ENCODE assay signal across 23 cellular contexts in the genomic region with DNA sequence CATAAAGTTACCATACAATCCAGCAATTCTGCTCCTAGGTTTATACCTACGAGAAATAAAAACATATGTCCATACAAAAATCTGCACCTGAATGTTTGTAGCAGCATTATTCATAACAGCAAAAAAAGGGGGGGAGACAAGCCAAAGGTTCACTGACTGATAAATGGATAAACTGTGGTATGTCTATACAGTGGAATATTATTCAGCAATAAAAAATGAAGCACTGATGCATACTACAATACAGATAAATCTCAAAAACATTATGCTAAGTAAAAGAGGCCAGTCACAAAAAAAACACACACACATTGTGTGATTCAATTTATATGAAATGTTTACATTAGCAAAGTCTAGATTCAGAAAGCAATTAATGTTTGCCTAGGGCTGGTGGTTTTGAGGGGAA. TPM values are rescaled to one million over a fixed set of nuclear protein-coding genes. Genes with fewer than 3 reads are reported as not detected.
"Had no signal": no experiment of that assay in that cellular context is flagged by ENCODE, and none has a peak within 500 bp of the region (broad histone marks: within the 10 kb centered on the region; RNA-seq: fewer than 3 reads in every experiment).

No MANE protein-coding gene starts in this region.

- DNase-seq: activated CD4-positive, alpha-beta T cell treated with anti-CD3 and anti-CD28 coated beads, Interleukin-2, amount 10 ng/mL, durations not matched to agents 7 days and 5 days; activated CD4-positive, alpha-beta T cell treated with anti-CD3 and anti-CD28 coated beads, Interleukin-2, amount 50 U/mL, for 48 hours; activated CD8-positive, alpha-beta T cell treated with anti-CD3 and anti-CD28 coated beads, Interleukin-2, amount 10 ng/mL, durations not matched to agents 7 days and 5 days; activated gamma-delta T cell; activated naive CD4-positive, alpha-beta T cell treated with Interleukin-2 at 50 U/mL for 16 hours; activated naive CD8-positive, alpha-beta T cell treated with anti-CD3 and anti-CD28 coated beads, Interleukin-2, amount 10 ng/mL, durations not matched to agents 7 days and 5 days; activated T-cell treated with anti-CD3 and anti-CD28 coated beads, Interleukin-2, amount 50 U/mL, for 24 hours; amygdala; body of pancreas; NCI-H1092 treated with DMSO at 0.1 percent for 48 hours; NCI-H1417 treated with DMSO at 0.1 percent for 48 hours; NCI-H187 treated with DMSO at 0.1 percent for 48 hours; NCI-H2081 treated with DMSO at 0.1 percent for 48 hours; NCI-H226; NCI-H446 treated with DMSO at 0.1 percent for 48 hours; NCI-H524; Peyer's patch; RPMI8226; SHP77 treated with DMSO at 0.1 percent for 48 hours had no signal

- ATAC-seq: activated CD8-positive, alpha-beta T cell treated with anti-CD3 and anti-CD28 coated beads, Interleukin-2, amount 10 ng/mL, durations not matched to agents 7 days and 5 days; body of pancreas had no signal

- H3K9me3 ChIP-seq: ascending aorta, body of pancreas, breast epithelium, Peyer's patch had no signal

- FAIRE-seq: TTC549 had no signal

- H3K27me3 ChIP-seq: ascending aorta, body of pancreas, breast epithelium, Peyer's patch had no signal

- H3K4me1 ChIP-seq: ascending aorta, body of pancreas, breast epithelium, Peyer's patch had no signal

- H3K4me3 ChIP-seq: ascending aorta, body of pancreas, breast epithelium, Peyer's patch had no signal

- H3K27ac ChIP-seq: ascending aorta, body of pancreas, breast epithelium, Peyer's patch had no signal

- H3K36me3 ChIP-seq: ascending aorta, breast epithelium, Peyer's patch had no signal

RNA-seq across cellular contexts. Expression of a gene that starts 13.6 kb away (rescaled TPM):
- total RNA-seq: activated CD4-positive, alpha-beta T cell treated with anti-CD3 and anti-CD28 coated beads, Interleukin-2, amount 10 ng/mL, durations not matched to agents 7 days and 5 days; activated CD8-positive, alpha-beta T cell treated with anti-CD3 and anti-CD28 coated beads, Interleukin-2, amount 10 ng/mL, durations not matched to agents 7 days and 5 days; activated T-helper 2 cell treated with anti-CD3 and anti-CD28 coated beads, Interferon-gamma antibody, Interleukin-2, Interleukin-4, amounts not matched to agents 10 μg/mL and 5 μg/mL and 100 μg/mL, durations not matched to agents 14 hours and 24 hours and 36 hours had no signal
